In genomic region chr3:8458235-8458634, GRCh38 we compare ENCODE assay signal across 16 cellular contexts. TPM values are rescaled to one million over a fixed set of nuclear protein-coding genes. Genes with fewer than 3 reads are reported as not detected.
DNase-seq lines count a peak whose midpoint lies in the region; ATAC-seq and TF ChIP-seq lines count a peak whose summit lies in the region.
"Had no signal": no experiment of that assay in that cellular context is flagged by ENCODE, and none has a peak within 500 bp of the region (broad histone marks: within the 10 kb centered on the region; RNA-seq: fewer than 3 reads in every experiment).

No MANE protein-coding gene starts in this region.

- dilution Hi-C loops in IMR-90 (cut with HindIII; ENCODE audit: low sequenced_read_pairs, unreplicated experiment): no loop called here

- H3K4me3 ChIP-seq in ACC112 (ENCODE audit: low read depth, low read length) (peak overlapping the region; percentile 37; the same call in 1 of the 2 replicates), IMR-90 (ENCODE audit: insufficient read depth, low read depth, low read length) (no peak overlapping the region), esophagus squamous epithelium (no peak overlapping the region)
- H3K4me3 ChIP-seq: Peyer's patch, uterus had no signal

- H2AK9ac ChIP-seq in IMR-90 (replicated peaks; ENCODE audit: low read depth, low read length, poor library complexity): peak overlapping the region; percentile 85

- no peak overlapping the region for H3K4me3 Mint-ChIP-seq in osteocyte (ENCODE audit: unreplicated experiment)
- H3K4me3 Mint-ChIP-seq: activated B cell treated with CpG ODN at 0.5 μM for 24 hours, endodermal cell had no signal

- no CpG with 5 or more reads among the region's 2 CpGs for WGBS in IMR-90 (ENCODE audit: extremely low coverage in 2 of 2, insufficient read length in 1 of 2), 2 experiments
- 70 to 86% methylated on average over 2 of the region's 2 CpGs for WGBS in esophagus squamous epithelium, 2 donors

- CTCF ChIA-PET in IMR-90 (lab: Yijun Ruan, JAX): interaction anchor here (1.0 to 1.5 kb wide), 2 partner anchors 15 to 16 kb away, joined by 3 to 4 read pairs; no protein-coding TSS in a partner anchor

- peak overlapping the region; percentile 97 for H3K27ac ChIP-seq in ACC112 (ENCODE audit: low read depth, low read length)
- peak overlapping the region; percentile 91 for H3K27ac ChIP-seq in IMR-90 (ENCODE audit: insufficient read depth, low read length)
- H3K27ac ChIP-seq in esophagus squamous epithelium: peak overlapping the region in 3 of 4 donors; percentile 35 to 77 (median 37)

- H4K20me1 ChIP-seq in IMR-90 (ENCODE audit: insufficient read depth, low read length): no peaks in the 10 kb centered on the region

- H3K79me2 ChIP-seq in ACC112 (ENCODE audit: control insufficient read depth, insufficient read depth, low read length, unreplicated experiment): no peaks in the 10 kb centered on the region

- H2BK15ac ChIP-seq in IMR-90 (ENCODE audit: low read depth, low read length): peak overlapping the region; percentile 89; the same call in 2 of the 3 replicates

- no peaks in the 10 kb centered on the region for H3K36me3 Mint-ChIP-seq in osteocyte (ENCODE audit: unreplicated experiment)

- TF ChIP-seq RAD21 in IMR-90 (IDR thresholded peaks at IDR 0.05; ENCODE audit: low read length): no peak

- peaks cover 17% of the 10 kb centered on the region for H3K9me1 ChIP-seq in IMR-90 (ENCODE audit: insufficient read depth, low read length)

- H3K9me3 ChIP-seq in IMR-90 (ENCODE audit: control insufficient read depth, insufficient read depth, low read length) (no peaks in the 10 kb centered on the region), esophagus squamous epithelium (no peaks in the 10 kb centered on the region)
- H3K9me3 ChIP-seq: Peyer's patch, uterus had no signal

- H2BK120ac ChIP-seq in IMR-90 (ENCODE audit: low read depth, low read length): peak overlapping the region; percentile 94

- no peaks in the 10 kb centered on the region for H3K27me3 Mint-ChIP-seq in osteocyte (ENCODE audit: unreplicated experiment)
- H3K27me3 Mint-ChIP-seq: activated B cell treated with CpG ODN at 0.5 μM for 24 hours had no signal

- H2BK20ac ChIP-seq in IMR-90 (ENCODE audit: low read depth, low read length): peak overlapping the region; percentile 97

- H3K36me3 ChIP-seq in ACC112 (ENCODE audit: insufficient read depth, low read length): no peaks in the 10 kb centered on the region
- H3K36me3 ChIP-seq in IMR-90 (ENCODE audit: control insufficient read depth, insufficient read depth, low read length): no peaks in the 10 kb centered on the region
- H3K36me3 ChIP-seq in esophagus squamous epithelium: no peaks in the 10 kb centered on the region
- H3K36me3 ChIP-seq: Peyer's patch, uterus had no signal

- H3K9ac ChIP-seq in IMR-90 (ENCODE audit: low read depth, low read length): peak overlapping the region; percentile 31; the same call in 1 of the 2 replicates

- H4K5ac ChIP-seq in IMR-90 (ENCODE audit: low read depth, low read length): peak overlapping the region; percentile 47

- H3K9me3 Mint-ChIP-seq in osteocyte (ENCODE audit: unreplicated experiment): no peaks in the 10 kb centered on the region
- H3K9me3 Mint-ChIP-seq: activated B cell treated with CpG ODN at 0.5 μM for 24 hours, endodermal cell had no signal

- H4K8ac ChIP-seq in IMR-90 (ENCODE audit: low read depth in 2 of 2, low read length in 2 of 2): peak overlapping the region; percentile 42 to 62

- H3K23ac ChIP-seq in IMR-90 (ENCODE audit: low read depth, low read length): peak overlapping the region; percentile 97

- peak overlapping the region; percentile 92 for H2BK5ac ChIP-seq in IMR-90 (ENCODE audit: low read depth, low read length, poor library complexity, severe bottlenecking)

- H3K4me2 ChIP-seq in IMR-90 (ENCODE audit: low read depth, low read length): peak overlapping the region; percentile 24; the same call in 1 of the 2 replicates

- H3K4me1 Mint-ChIP-seq in osteocyte (ENCODE audit: unreplicated experiment): peaks cover 91% of the 10 kb centered on the region
- H3K4me1 Mint-ChIP-seq: activated B cell treated with CpG ODN at 0.5 μM for 24 hours had no signal

- intact Hi-C loops in IMR-90 (cut with micrococcal nuclease) (loop anchor here (1.0 to 5.0 kb wide), 2 partner anchors 25 to 44 kb away; partner anchors contain the start of gene LMCD1), esophagus squamous epithelium (cut with DNase I) (no loop called here)

- H3K4me1 ChIP-seq in ACC112 (ENCODE audit: control insufficient read depth, insufficient read depth, low read length, unreplicated experiment) (peaks cover 53% of the 10 kb centered on the region), IMR-90 (ENCODE audit: control insufficient read depth, insufficient read depth, low read length) (peaks cover 27% of the 10 kb centered on the region), esophagus squamous epithelium (no peaks in the 10 kb centered on the region)
- H3K4me1 ChIP-seq: Peyer's patch, uterus had no signal

- H3K27me3 ChIP-seq in ACC112 (ENCODE audit: insufficient read depth, low read length) (no peaks in the 10 kb centered on the region), IMR-90 (ENCODE audit: control insufficient read depth, insufficient read depth, low read length) (no peaks in the 10 kb centered on the region), esophagus squamous epithelium (no peaks in the 10 kb centered on the region)
- H3K27me3 ChIP-seq: Peyer's patch, uterus had no signal

- DNase-seq in IMR-90 (peak; percentile 59), esophagus squamous epithelium (lab: John Stamatoyannopoulos, UW) (no peak), osteocyte (ENCODE audit: extremely low spot score, unreplicated experiment) (no peak), NCI-H524 (lab: John Stamatoyannopoulos, UW) (no peak), CD1c-positive myeloid dendritic cell (ENCODE audit: extremely low spot score) (no peak), DMS79 (lab: John Stamatoyannopoulos, UW) (no peak)
- DNase-seq: activated B cell treated with CpG ODN at 0.5 μM for 24 hours; activated naive CD4-positive, alpha-beta T cell treated with Interleukin-2 at 50 U/mL for 16 hours; caudate nucleus; endodermal cell; NCI-H2081; stimulated activated CD4-positive, alpha-beta T cell treated with anti-CD3 and anti-CD28 coated beads, Interleukin-4, amount 100 ng/mL, for 4 hours; uterus had no signal

- peak overlapping the region; percentile 95 for H2AK5ac ChIP-seq in IMR-90 (ENCODE audit: low read depth, low read length)

- peak overlapping the region; percentile 94 for H3K14ac ChIP-seq in IMR-90 (replicated peaks; ENCODE audit: low read depth, low read length)

- BruUV-seq in IMR-90 (replicated peaks; lab: Mats Ljungman, UMichigan): no TSS peak

- no peaks in the 10 kb centered on the region; a peak in 1 of 4 replicates for H3K79me1 ChIP-seq in IMR-90 (ENCODE audit: low read depth in 1 of 2, low read length in 2 of 2)

- POLR2A ChIA-PET in IMR-90 (lab: Charles Lee; ENCODE audit: unreplicated experiment): no interaction called here

- in situ Hi-C loops in IMR-90 (cut with MboI; ENCODE audit: low sequenced_read_pairs): loop anchor here (25.0 kb wide), 1 partner anchor 879 kb away; no protein-coding TSS in a partner anchor

- H2AFZ ChIP-seq in ACC112 (ENCODE audit: low read length, unreplicated experiment) (peak overlapping the region; percentile 64), IMR-90 (replicated peaks; ENCODE audit: low read length, poor library complexity) (peak overlapping the region; percentile 80)

- 0 out of 2 replicates have a peak, but pooled peaks have one; percentile 53 for TF ChIP-seq POLR2A in IMR-90 (IDR thresholded peaks at IDR 0.05; ENCODE audit: low read depth, low read length)
- no peak for TF ChIP-seq POLR2A in esophagus squamous epithelium (IDR thresholded peaks at IDR 0.05)

- peak overlapping the region; percentile 96 for H4K91ac ChIP-seq in IMR-90 (ENCODE audit: insufficient read depth, low read depth, low read length)

- peak overlapping the region; percentile 98 for H3K4ac ChIP-seq in IMR-90 (ENCODE audit: low read depth, low read length)

- ATAC-seq in IMR-90 (ENCODE audit: low read depth): peak; percentile 19; the same call in 1 of the 2 replicates
- ATAC-seq in GM19351 (IDR thresholded peaks at IDR 0.05; ENCODE audit: unreplicated experiment): no peak

- TF ChIP-seq CTCF in IMR-90 (conservative IDR thresholded peaks at IDR 0.05; ENCODE audit: low read depth, low read length) (no peak), esophagus squamous epithelium (IDR thresholded peaks at IDR 0.05) (no peak), osteocyte (IDR thresholded peaks at IDR 0.05) (no peak)

- peak overlapping the region; percentile 77 for H3K56ac ChIP-seq in IMR-90 (ENCODE audit: extremely low read depth, insufficient read depth, low read length)

- peak overlapping the region; percentile 84 for H3K18ac ChIP-seq in IMR-90 (ENCODE audit: low read depth, low read length)

- peak overlapping the region; percentile 96 for H3K27ac Mint-ChIP-seq in osteocyte (ENCODE audit: unreplicated experiment)
- H3K27ac Mint-ChIP-seq: activated B cell treated with CpG ODN at 0.5 μM for 24 hours, endodermal cell had no signal

TF ChIP-seq in IMR-90, 13 proteins besides CTCF, POLR2A, EP300 and RAD21:
- TF ChIP-seq CHD1 (IDR thresholded peaks at IDR 0.05; ENCODE audit: low read depth, low read length) (no peak), MAFK (IDR thresholded peaks at IDR 0.05; ENCODE audit: low read depth, low read length) (no peak), USF2 (IDR thresholded peaks at IDR 0.05; ENCODE audit: low read depth, low read length) (peak; percentile 46; the same call in 1 of the 2 replicates), CEBPB (IDR thresholded peaks at IDR 0.05; ENCODE audit: low read depth, low read length) (0 out of 2 replicates have a peak, but pooled peaks have one; percentile 12)

RNA-seq across cellular contexts. Expression of gene LMCD1, which starts 43.4 kb away (rescaled TPM):
- total RNA-seq in IMR-90 (2012; rRNA removed): 33.6 and 50.0 TPM in 2 replicates
- polyA plus RNA-seq in IMR-90 (2012; rRNA removed): 43.1 and 53.8 TPM in 2 replicates
- polyA plus RNA-seq in IMR-90 (2012; cell fraction: cytosol; rRNA removed): 47.4 and 70.5 TPM in 2 replicates
- polyA plus RNA-seq in IMR-90 (2012; cell fraction: nucleus; rRNA removed; ENCODE audit: low replicate concordance): 28.7 and 43.9 TPM in 2 replicates
- 10 to 100 TPM; 23.3 to 52.8 (median 34.8) TPM for total RNA-seq in esophagus squamous epithelium
- total RNA-seq in osteocyte: 135 and 136 TPM in 2 replicates

Comparison
In these comparisons a context has a peak if more than half of its experiments do, and no peak if none do; other contexts are left out.
1. H3K27ac ChIP-seq: peak in every context shown above with its lines; median percentile 97 in ACC112; 91 in IMR-90; 37 in esophagus squamous epithelium.